ENCODE assay signal across 20 cellular contexts in genomic region chr7:148558914-148559313, GRCh38. TPM values are rescaled to one million over a fixed set of nuclear protein-coding genes. Genes with fewer than 3 reads are reported as not detected.
"Had no signal": no experiment of that assay in that cellular context is flagged by ENCODE, and none has a peak within 500 bp of the region (broad histone marks: within the 10 kb centered on the region; RNA-seq: fewer than 3 reads in every experiment).

No MANE protein-coding gene starts in this region.

- DNase-seq: KBM-7, NCI-H1092, NCI-H1105 treated with DMSO at 0.1 percent for 48 hours, NCI-H1436, NCI-H187, NCI-H2029, NCI-H2081 treated with DMSO at 0.1 percent for 48 hours, NCI-H2171, NCI-H226, NCI-H446, NCI-H510A, NCI-H524 treated with DMSO at 0.1 percent for 48 hours, NCI-H69, NCI-H774, Right ventricle myocardium superior, RPMI8226, SK-N-SH had no signal

RNA-seq across cellular contexts. Expression of gene C7orf33, which starts 31.7 kb away (rescaled TPM):
- total RNA-seq: LHCN-M2, MCF 10A, Right ventricle myocardium superior, SK-MEL-5 had no signal
